1 cellular context compared by ENCODE assay signal in the genomic region with DNA sequence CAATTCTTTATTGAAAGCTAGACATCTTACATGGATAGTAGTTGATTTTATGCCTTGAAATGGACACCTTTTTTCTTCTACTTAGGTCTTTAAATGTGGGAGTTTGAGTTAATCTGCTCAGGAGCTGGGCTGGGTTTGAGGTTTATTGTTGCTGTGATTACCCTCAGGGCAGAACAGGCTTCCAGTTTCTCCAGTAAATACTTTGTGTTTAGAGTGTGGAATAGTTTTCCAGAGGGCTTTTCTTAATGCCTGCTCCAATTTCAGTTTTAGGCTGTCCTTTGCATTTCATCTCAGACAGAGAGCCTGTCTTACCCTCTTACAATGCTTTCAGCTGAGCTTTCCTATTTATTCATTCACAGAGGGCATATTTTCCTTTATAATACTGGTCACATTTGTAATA.
TF ChIP-seq lines count a peak whose summit lies in the region.

No MANE protein-coding gene starts in this region.

TF ChIP-seq in IMR-90, 13 proteins besides CTCF, POLR2A, EP300 and RAD21 (continued from another document):
- TF ChIP-seq MAFK (IDR thresholded peaks at IDR 0.05; ENCODE audit: low read depth, low read length) = no peak
- no peak for TF ChIP-seq NFE2L2 (IDR thresholded peaks at IDR 0.05; ENCODE audit: low read depth, low read length)
- no peak for TF ChIP-seq FOS (IDR thresholded peaks at IDR 0.05; ENCODE audit: low read depth, low read length)
- no peak for TF ChIP-seq MXI1 (IDR thresholded peaks at IDR 0.05; ENCODE audit: borderline replicate concordance, low read depth, low read length)
- no peak for TF ChIP-seq USF2 (IDR thresholded peaks at IDR 0.05; ENCODE audit: low read depth, low read length)
- no peak for TF ChIP-seq RFX5 (IDR thresholded peaks at IDR 0.05; ENCODE audit: low read depth, low read length)
- TF ChIP-seq, protein P1, sequence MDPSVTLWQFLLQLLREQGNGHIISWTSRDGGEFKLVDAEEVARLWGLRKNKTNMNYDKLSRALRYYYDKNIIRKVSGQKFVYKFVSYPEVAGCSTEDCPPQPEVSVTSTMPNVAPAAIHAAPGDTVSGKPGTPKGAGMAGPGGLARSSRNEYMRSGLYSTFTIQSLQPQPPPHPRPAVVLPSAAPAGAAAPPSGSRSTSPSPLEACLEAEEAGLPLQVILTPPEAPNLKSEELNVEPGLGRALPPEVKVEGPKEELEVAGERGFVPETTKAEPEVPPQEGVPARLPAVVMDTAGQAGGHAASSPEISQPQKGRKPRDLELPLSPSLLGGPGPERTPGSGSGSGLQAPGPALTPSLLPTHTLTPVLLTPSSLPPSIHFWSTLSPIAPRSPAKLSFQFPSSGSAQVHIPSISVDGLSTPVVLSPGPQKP (IDR thresholded peaks at IDR 0.05; ENCODE audit: borderline replicate concordance, low read depth, low read length) = no peak
- TF ChIP-seq BHLHE40 (IDR thresholded peaks at IDR 0.05; ENCODE audit: low read depth, low read length) = no peak
- no peak for TF ChIP-seq MAZ (IDR thresholded peaks at IDR 0.05; ENCODE audit: borderline replicate concordance, low read depth, low read length)
- no peak for TF ChIP-seq RCOR1 (IDR thresholded peaks at IDR 0.05; ENCODE audit: insufficient replicate concordance, low read length)
TF ChIP-seq in IMR-90: peak in this region for 0.
